Comparison of ENCODE assay signal across 1 cellular context in genomic region chr6:24798740-24799540, GRCh38.
TF ChIP-seq lines count a peak whose summit lies in the region.

ARMH2 (minus strand) TSS chr6:24798917; CDS start chr6:24798857, 60 bp downstream.

TF ChIP-seq in WTC11, 78 proteins besides CTCF, POLR2A, EP300 and RAD21 (continued from another document):
- TF ChIP-seq ZNF281 (CRISPR knock-in tag; IDR thresholded peaks at IDR 0.05) (no peak), ZSCAN18 (CRISPR knock-in tag; IDR thresholded peaks at IDR 0.05) (no peak), SOX15 (CRISPR knock-in tag; IDR thresholded peaks at IDR 0.05) (no peak), ZNF232 (CRISPR knock-in tag; IDR thresholded peaks at IDR 0.05) (no peak), FOXP1 (CRISPR knock-in tag; IDR thresholded peaks at IDR 0.05; ENCODE audit: borderline replicate concordance) (no peak), CREB1 (CRISPR knock-in tag; IDR thresholded peaks at IDR 0.05) (no peak), ZNF121 (CRISPR knock-in tag; IDR thresholded peaks at IDR 0.05) (no peak), ZNF416 (CRISPR knock-in tag; IDR thresholded peaks at IDR 0.05) (no peak), ATF2 (CRISPR knock-in tag; IDR thresholded peaks at IDR 0.05; ENCODE audit: borderline replicate concordance, low read depth) (no peak), ERG (CRISPR knock-in tag; IDR thresholded peaks at IDR 0.05) (no peak), CDX4 (CRISPR knock-in tag; IDR thresholded peaks at IDR 0.05; ENCODE audit: borderline replicate concordance) (no peak), NR2C2 (CRISPR knock-in tag; IDR thresholded peaks at IDR 0.05) (no peak), IRF2 (CRISPR knock-in tag; IDR thresholded peaks at IDR 0.05; ENCODE audit: borderline replicate concordance, low read depth) (no peak), RELA (CRISPR knock-in tag; IDR thresholded peaks at IDR 0.05; ENCODE audit: borderline replicate concordance) (no peak), NFATC4 (CRISPR knock-in tag; IDR thresholded peaks at IDR 0.05) (no peak)
TF ChIP-seq in WTC11: peak in this region for 0.
